Comparison of ENCODE assay signal across 1 cellular context in the genomic region with DNA sequence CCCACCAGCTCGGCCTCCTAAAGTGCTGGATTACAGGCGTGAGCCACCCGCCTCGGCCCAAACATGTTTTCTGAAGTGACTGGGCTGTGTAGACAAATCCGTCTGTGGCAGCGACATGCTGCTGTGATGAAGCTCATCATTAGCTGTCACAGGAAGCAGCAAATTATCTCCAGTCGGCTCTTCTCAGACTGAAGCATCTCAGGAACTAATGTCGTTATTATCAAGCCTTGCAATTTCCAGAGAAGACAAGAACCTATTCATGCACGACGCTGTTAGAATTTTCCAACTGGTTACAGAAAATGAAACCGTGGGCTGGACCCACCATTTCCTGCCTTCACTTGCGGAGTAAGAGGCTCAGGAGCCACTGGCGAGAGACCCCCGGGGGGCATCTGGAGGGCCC.
TF ChIP-seq lines count a peak whose summit lies in the region.

No MANE protein-coding gene starts in this region.

TF ChIP-seq in K562, 482 proteins besides CTCF, POLR2A, EP300 and RAD21:
- TF ChIP-seq CBX2 (IDR thresholded peaks at IDR 0.05; ENCODE audit: insufficient read depth, low read length, poor library complexity, severe bottlenecking): peak; percentile 4
- TF ChIP-seq, protein P1, sequence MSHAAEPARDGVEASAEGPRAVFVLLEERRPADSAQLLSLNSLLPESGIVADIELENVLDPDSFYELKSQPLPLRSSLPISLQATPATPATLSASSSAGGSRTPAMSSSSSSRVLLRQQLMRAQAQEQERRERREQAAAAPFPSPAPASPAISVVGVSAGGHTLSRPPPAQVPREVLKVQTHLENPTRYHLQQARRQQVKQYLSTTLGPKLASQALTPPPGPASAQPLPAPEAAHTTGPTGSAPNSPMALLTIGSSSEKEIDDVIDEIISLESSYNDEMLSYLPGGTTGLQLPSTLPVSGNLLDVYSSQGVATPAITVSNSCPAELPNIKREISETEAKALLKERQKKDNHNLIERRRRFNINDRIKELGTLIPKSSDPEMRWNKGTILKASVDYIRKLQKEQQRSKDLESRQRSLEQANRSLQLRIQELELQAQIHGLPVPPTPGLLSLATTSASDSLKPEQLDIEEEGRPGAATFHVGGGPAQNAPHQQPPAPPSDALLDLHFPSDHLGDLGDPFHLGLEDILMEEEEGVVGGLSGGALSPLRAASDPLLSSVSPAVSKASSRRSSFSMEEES (CRISPR knock-in tag; IDR thresholded peaks at IDR 0.05): no peak
